ENCODE assay signal across 10 cellular contexts in genomic region chr7:117322741-117323584, GRCh38. TPM values are rescaled to one million over a fixed set of nuclear protein-coding genes. Genes with fewer than 3 reads are reported as not detected.
DNase-seq lines count a peak whose midpoint lies in the region; ATAC-seq, FAIRE-seq and TF ChIP-seq lines count a peak whose summit lies in the region.
"Had no signal": no experiment of that assay in that cellular context is flagged by ENCODE, and none has a peak within 500 bp of the region (broad histone marks: within the 10 kb centered on the region; RNA-seq: fewer than 3 reads in every experiment).

Gene WNT2 (minus strand): TSS chr7:117323058. CDS start chr7:117322989, 69 bp downstream.

- no peak within 1 kb of the TSS for H2AFZ ChIP-seq in K562 (ENCODE audit: low read depth, low read length)

- FAIRE-seq in K562 (lab: Jason Lieb, UNC) = no peak
- FAIRE-seq: colon had no signal

- peaks cover 0 to 16% of the 10 kb centered on the region in 2 experiments; a peak in 2 of 5 replicates for H3K4me1 ChIP-seq in K562 (replicated peaks in 1 of 2; ENCODE audit: control insufficient read depth in 2 of 2, insufficient read depth in 2 of 2, low read length in 2 of 2)
- peaks cover 0 to 26% (median 24%) of the 10 kb centered on the region in 5 donors for H3K4me1 ChIP-seq in subcutaneous abdominal adipose tissue (ENCODE audit: control insufficient read depth in 5 of 5, insufficient read depth in 5 of 5, low read length in 5 of 5)

- DNase-seq in DMS79 treated with DMSO at 0.1 percent for 48 hours (lab: John Stamatoyannopoulos, UW) (peak; percentile 26), DMS79 (lab: John Stamatoyannopoulos, UW) (no peak), K562 (ENCODE audit: extremely low read depth in 1 of 4, low spot score in 3 of 4) (no peak), iPS-NIHi11 (ENCODE audit: low spot score) (peak; percentile 33)
- DNase-seq: stimulated activated CD4-positive, alpha-beta T cell treated with anti-CD3 and anti-CD28 coated beads, Interleukin-4, amount 100 ng/mL, for 24 hours had no signal

- H3K27ac ChIP-seq in K562 (ENCODE audit: extremely low read depth, low read depth, low read length) (no peak within 1 kb of the TSS), subcutaneous abdominal adipose tissue (ENCODE audit: low read depth, low read length) (no peak within 1 kb of the TSS)

- no peaks in the 10 kb centered on the region for H3K9me1 ChIP-seq in K562 (ENCODE audit: control insufficient read depth, insufficient read depth, low read length)

- no peak within 1 kb of the TSS for H3K9ac ChIP-seq in K562 (ENCODE audit: insufficient read depth in 1 of 2, low read depth in 2 of 2, low read length in 2 of 2)
- H3K9ac ChIP-seq in subcutaneous abdominal adipose tissue (ENCODE audit: low read length in 5 of 5) = no peak within 1 kb of the TSS

- intact Hi-C loops in K562 (cut with micrococcal nuclease) = no loop called here

- in situ Hi-C loops in K562 (cut with MboI) = no loop called here

- H3K9me3 ChIP-seq in K562 (replicated peaks; ENCODE audit: control insufficient read depth, insufficient read depth, low read depth, low read length) = no peaks in the 10 kb centered on the region
- peaks cover 0 to 3% (median 0%) of the 10 kb centered on the region in 5 donors for H3K9me3 ChIP-seq in subcutaneous abdominal adipose tissue (ENCODE audit: control insufficient read depth in 5 of 5, low read length in 5 of 5)

- peaks cover 43 to 44% of the 10 kb centered on the region in 2 experiments; a peak in 4 of 5 replicates for H3K27me3 ChIP-seq in K562 (ENCODE audit: control insufficient read depth in 2 of 2, insufficient read depth in 2 of 2, low read length in 2 of 2)
- H3K27me3 ChIP-seq in subcutaneous abdominal adipose tissue (ENCODE audit: control insufficient read depth in 5 of 5, insufficient read depth in 4 of 5, low read length in 5 of 5) = peaks cover 30 to 39% (median 38%) of the 10 kb centered on the region in 5 donors

- H3K36me3 ChIP-seq in K562 (ENCODE audit: control insufficient read depth, insufficient read depth, low read length) = no peaks in the 10 kb centered on the region
- no peaks in the 10 kb centered on the region for H3K36me3 ChIP-seq in subcutaneous abdominal adipose tissue (ENCODE audit: control insufficient read depth in 5 of 5, insufficient read depth in 5 of 5, low read length in 5 of 5)

- ATAC-seq in K562 = no peak
- no peak for ATAC-seq in GM21619 (IDR thresholded peaks at IDR 0.05; ENCODE audit: unreplicated experiment)
- no peak for ATAC-seq in GM18861 (IDR thresholded peaks at IDR 0.05; ENCODE audit: unreplicated experiment)
- no peak for ATAC-seq in GM18519 (IDR thresholded peaks at IDR 0.05; ENCODE audit: low FRiP score, unreplicated experiment)

- no peak for TF ChIP-seq RAD21 in K562 (CRISPR knock-in tag; conservative IDR thresholded peaks at IDR 0.05 in 1 of 2, IDR thresholded peaks at IDR 0.05 in 1 of 2)

- TF ChIP-seq POLR2A in K562 (conservative IDR thresholded peaks at IDR 0.05) = no peak

- WGBS in K562 (ENCODE audit: insufficient coverage, low coverage, missing lambda C conversion rate) = 31% methylated on average over 79 of the region's 80 CpGs

- H3K4me3 ChIP-seq in K562 = no peak within 1 kb of the TSS
- H3K4me3 ChIP-seq in subcutaneous abdominal adipose tissue (ENCODE audit: low read depth in 1 of 5, low read length in 5 of 5) = peak within 1 kb of the TSS; percentile 48 to 75 (median 54)

- no peaks in the 10 kb centered on the region for H3K79me2 ChIP-seq in K562 (ENCODE audit: control insufficient read depth, insufficient read depth, low read length)

- no peak for TF ChIP-seq EP300 in K562 (IDR thresholded peaks at IDR 0.05; ENCODE audit: low read length)

- no peak within 1 kb of the TSS for H3K4me2 ChIP-seq in K562 (ENCODE audit: insufficient read depth, low read length)

- CTCF ChIA-PET in K562 (lab: Yijun Ruan, JAX; ENCODE audit: low intra/inter-chr PET ratio) = no interaction called here

- H4K20me1 ChIP-seq in K562 (replicated peaks; ENCODE audit: control insufficient read depth, insufficient read depth, low read length) = 0 out of 2 replicates have a peak, but pooled peaks cover 4% of the 10 kb centered on the region

- POLR2A ChIA-PET in K562 (lab: Yijun Ruan, JAX) = no interaction called here

- TF ChIP-seq CTCF in K562 (IDR thresholded peaks at IDR 0.05 in 2 of 3, conservative IDR thresholded peaks at IDR 0.05 in 1 of 3; ENCODE audit: insufficient read depth in 2 of 3, low read depth in 1 of 3, low read length in 3 of 3) = no peak

- no TSS peak for BruUV-seq in K562 (replicated peaks; lab: Mats Ljungman, UMichigan)

TF ChIP-seq in K562, 482 proteins besides CTCF, POLR2A, EP300 and RAD21:
- TF ChIP-seq, protein P1, sequence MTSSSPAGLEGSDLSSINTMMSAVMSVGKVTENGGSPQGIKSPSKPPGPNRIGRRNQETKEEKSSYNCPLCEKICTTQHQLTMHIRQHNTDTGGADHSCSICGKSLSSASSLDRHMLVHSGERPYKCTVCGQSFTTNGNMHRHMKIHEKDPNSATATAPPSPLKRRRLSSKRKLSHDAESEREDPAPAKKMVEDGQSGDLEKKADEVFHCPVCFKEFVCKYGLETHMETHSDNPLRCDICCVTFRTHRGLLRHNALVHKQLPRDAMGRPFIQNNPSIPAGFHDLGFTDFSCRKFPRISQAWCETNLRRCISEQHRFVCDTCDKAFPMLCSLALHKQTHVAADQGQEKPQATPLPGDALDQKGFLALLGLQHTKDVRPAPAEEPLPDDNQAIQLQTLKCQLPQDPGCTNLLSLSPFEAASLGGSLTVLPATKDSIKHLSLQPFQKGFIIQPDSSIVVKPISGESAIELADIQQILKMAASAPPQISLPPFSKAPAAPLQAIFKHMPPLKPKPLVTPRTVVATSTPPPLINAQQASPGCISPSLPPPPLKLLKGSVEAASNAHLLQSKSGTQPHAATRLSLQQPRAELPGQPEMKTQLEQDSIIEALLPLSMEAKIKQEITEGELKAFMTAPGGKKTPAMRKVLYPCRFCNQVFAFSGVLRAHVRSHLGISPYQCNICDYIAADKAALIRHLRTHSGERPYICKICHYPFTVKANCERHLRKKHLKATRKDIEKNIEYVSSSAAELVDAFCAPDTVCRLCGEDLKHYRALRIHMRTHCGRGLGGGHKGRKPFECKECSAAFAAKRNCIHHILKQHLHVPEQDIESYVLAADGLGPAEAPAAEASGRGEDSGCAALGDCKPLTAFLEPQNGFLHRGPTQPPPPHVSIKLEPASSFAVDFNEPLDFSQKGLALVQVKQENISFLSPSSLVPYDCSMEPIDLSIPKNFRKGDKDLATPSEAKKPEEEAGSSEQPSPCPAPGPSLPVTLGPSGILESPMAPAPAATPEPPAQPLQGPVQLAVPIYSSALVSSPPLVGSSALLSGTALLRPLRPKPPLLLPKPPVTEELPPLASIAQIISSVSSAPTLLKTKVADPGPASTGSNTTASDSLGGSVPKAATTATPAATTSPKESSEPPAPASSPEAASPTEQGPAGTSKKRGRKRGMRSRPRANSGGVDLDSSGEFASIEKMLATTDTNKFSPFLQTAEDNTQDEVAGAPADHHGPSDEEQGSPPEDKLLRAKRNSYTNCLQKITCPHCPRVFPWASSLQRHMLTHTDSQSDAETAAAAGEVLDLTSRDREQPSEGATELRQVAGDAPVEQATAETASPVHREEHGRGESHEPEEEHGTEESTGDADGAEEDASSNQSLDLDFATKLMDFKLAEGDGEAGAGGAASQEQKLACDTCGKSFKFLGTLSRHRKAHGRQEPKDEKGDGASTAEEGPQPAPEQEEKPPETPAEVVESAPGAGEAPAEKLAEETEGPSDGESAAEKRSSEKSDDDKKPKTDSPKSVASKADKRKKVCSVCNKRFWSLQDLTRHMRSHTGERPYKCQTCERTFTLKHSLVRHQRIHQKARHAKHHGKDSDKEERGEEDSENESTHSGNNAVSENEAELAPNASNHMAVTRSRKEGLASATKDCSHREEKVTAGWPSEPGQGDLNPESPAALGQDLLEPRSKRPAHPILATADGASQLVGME (CRISPR knock-in tag; IDR thresholded peaks at IDR 0.05) = no peak
- peak; percentile 33 for TF ChIP-seq PCBP1 (IDR thresholded peaks at IDR 0.05; ENCODE audit: low read depth, low read length, poor library complexity, severe bottlenecking)

RNA-seq across cellular contexts. Expression of gene WNT2, which starts in this region (rescaled TPM):
- not detected in 2 replicates for total RNA-seq in K562 (2011; cell fraction: chromatin; rRNA removed; ENCODE audit: low replicate concordance)
- total RNA-seq in K562 (2011; cell fraction: nucleolus; rRNA removed) = not detected in 2 replicates
- total RNA-seq in K562 (2011; cell fraction: nucleoplasm; rRNA removed) = not detected in 2 replicates
- total RNA-seq in K562 (2014; rRNA removed) (not detected in 2 replicates), K562 (2014; rRNA removed; fragmentation: Illumina TruSeq; extraction: Trizol) (not detected in 2 replicates), K562 (2015; rRNA removed; fragmentation: Illumina TruSeq; extraction: Trizol) (not detected in 2 replicates), K562 (2021) (not detected in 2 replicates)
- polyA plus RNA-seq in K562 (2011; rRNA removed) (not detected in 2 replicates), K562 (2014; fragmentation: Illumina TruSeq; extraction: Trizol) (not detected in 2 replicates), K562 (2014; fragmentation: Nextera tagmentation; extraction: Ambion mirVana) (under 1 TPM in 1 of 2 experiments, not detected in 1; 0.04 TPM), K562 (2014; rRNA removed) (not detected in 2 replicates)
- polyA plus RNA-seq in K562 (2011; cell fraction: cytosol; rRNA removed) = not detected in 2 replicates
- not detected in 2 replicates for polyA plus RNA-seq in K562 (2011; cell fraction: nucleus; rRNA removed)
- polyA plus RNA-seq in K562 (2012) = not detected in 2 replicates
- not detected in 2 replicates for polyA minus RNA-seq in K562 (2011; rRNA and poly(A)+ RNA removed)
- not detected in 2 replicates for polyA minus RNA-seq in K562 (2011; cell fraction: cytosol; rRNA and poly(A)+ RNA removed)
- not detected in 2 replicates for polyA minus RNA-seq in K562 (2011; cell fraction: nucleus; rRNA and poly(A)+ RNA removed)

Comparison
In these comparisons a context has a peak if more than half of its experiments do, and no peak if none do; other contexts are left out.
1. DNase-seq: peak in DMS79 treated with DMSO at 0.1 percent for 48 hours (single experiment) and iPS-NIHi11 (single experiment); none in DMS79 (single experiment) and K562 (0 of 4).